Comparison of ENCODE assay signal across 19 cellular contexts in genomic region chr11:34613015-34613414, GRCh38.
A peak's percentile ranks its signal among the peaks of the same experiment; 100 is the strongest.
DNase-seq lines count a peak whose midpoint lies in the region; ATAC-seq, FAIRE-seq and TF ChIP-seq lines count a peak whose summit lies in the region.
"Had no signal": no experiment of that assay in that cellular context is flagged by ENCODE, and none has a peak within 500 bp of the region (broad histone marks: within the 10 kb centered on the region; RNA-seq: fewer than 3 reads in every experiment).

No MANE protein-coding gene starts in this region.

- FAIRE-seq in HTR-8/SVneo (lab: Jason Lieb, UNC), result no peak
- FAIRE-seq: endothelial cell of umbilical vein, G401.6 had no signal

- ATAC-seq in GM18505 (IDR thresholded peaks at IDR 0.05; ENCODE audit: unreplicated experiment) (peak; percentile 21), GM19452 (IDR thresholded peaks at IDR 0.05; ENCODE audit: unreplicated experiment) (peak; percentile 13), HG03175 (IDR thresholded peaks at IDR 0.05; ENCODE audit: unreplicated experiment) (peak; percentile 11), GM21723 (IDR thresholded peaks at IDR 0.05; ENCODE audit: unreplicated experiment) (no peak), HG03196 (IDR thresholded peaks at IDR 0.05; ENCODE audit: unreplicated experiment) (no peak)

- no peak for TF ChIP-seq POLR2A in GM18505 (IDR thresholded peaks at IDR 0.05; ENCODE audit: borderline replicate concordance, extremely low read depth, insufficient read depth, insufficient read length)

- DNase-seq in glomerular visceral epithelial cell (ENCODE audit: extremely low spot score) (peak; percentile 61), HTR-8/SVneo (ENCODE audit: insufficient read length, low spot score) (no peak)
- DNase-seq in stimulated activated CD4-positive, alpha-beta T cell treated with anti-CD3 and anti-CD28 coated beads, Interleukin-12 subunit alpha, Interleukin-12 subunit beta, amount 100 ng/mL, for 4 hours, result no peak
- DNase-seq: activated gamma-delta T cell treated with Interleukin-2 at 50 U/mL for 16 hours; C1 segment of cervical spinal cord; Caco-2; H9; naive B cell; NCI-H1417 treated with DMSO at 0.1 percent for 48 hours; NCI-H345; NCI-H774; stimulated activated CD4-positive, alpha-beta T cell treated with anti-CD3 and anti-CD28 coated beads, Interleukin-4, amount 100 ng/mL, for 24 hours had no signal

Comparison
In these comparisons a context has a peak if more than half of its experiments do, and no peak if none do; other contexts are left out.
1. ATAC-seq: peak in GM18505 (single experiment), GM19452 (single experiment) and HG03175 (single experiment); none in GM21723 (single experiment) and HG03196 (single experiment).